Comparison of ENCODE assay signal across 1 cellular context in the genomic region with DNA sequence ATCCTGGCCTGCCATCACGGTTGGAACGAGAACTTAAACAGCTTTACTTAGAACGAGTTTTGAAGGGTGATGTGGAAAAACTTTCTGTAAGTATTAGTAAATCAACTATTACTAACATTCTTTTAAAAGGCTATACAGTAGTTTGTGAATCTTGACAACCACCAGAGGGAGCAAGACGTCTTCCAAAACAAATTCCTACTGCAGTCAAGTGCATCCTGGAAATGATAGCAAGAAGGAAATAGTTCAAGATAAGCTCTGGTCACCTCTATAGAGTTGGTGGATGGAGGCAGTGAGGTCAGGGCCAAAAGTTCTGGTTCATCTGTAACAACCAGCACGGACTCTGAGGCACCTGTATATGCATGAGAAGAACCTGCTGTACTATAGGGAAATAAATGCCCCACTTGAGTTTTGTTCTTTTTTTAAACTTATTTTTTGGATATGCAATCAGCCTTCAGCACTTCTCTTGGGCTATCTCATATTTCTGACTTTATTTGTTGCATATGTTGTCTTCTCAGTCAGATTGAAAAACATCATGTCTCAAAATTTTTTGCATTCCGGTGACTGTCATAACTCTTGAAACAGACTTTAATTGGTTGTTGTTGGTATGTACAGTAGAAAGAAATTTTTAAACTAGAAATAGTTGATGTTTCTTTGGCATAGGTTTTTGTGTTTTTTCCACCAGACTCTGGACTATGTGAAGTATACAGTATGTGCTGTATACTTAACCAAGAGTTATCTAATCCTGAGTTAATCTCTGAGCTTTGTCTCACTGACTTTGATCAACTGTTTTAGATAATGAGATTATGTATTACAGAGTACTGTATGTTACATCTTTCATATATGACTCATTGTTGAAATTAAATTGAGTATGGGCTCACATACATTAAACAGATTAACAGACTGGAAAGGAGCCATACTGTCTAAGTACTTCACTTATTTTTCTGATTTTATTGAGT.
TF ChIP-seq lines count a peak whose summit lies in the region.

No MANE protein-coding gene starts in this region.

TF ChIP-seq in IMR-90, 13 proteins besides CTCF, POLR2A, EP300 and RAD21:
- TF ChIP-seq, protein P1, sequence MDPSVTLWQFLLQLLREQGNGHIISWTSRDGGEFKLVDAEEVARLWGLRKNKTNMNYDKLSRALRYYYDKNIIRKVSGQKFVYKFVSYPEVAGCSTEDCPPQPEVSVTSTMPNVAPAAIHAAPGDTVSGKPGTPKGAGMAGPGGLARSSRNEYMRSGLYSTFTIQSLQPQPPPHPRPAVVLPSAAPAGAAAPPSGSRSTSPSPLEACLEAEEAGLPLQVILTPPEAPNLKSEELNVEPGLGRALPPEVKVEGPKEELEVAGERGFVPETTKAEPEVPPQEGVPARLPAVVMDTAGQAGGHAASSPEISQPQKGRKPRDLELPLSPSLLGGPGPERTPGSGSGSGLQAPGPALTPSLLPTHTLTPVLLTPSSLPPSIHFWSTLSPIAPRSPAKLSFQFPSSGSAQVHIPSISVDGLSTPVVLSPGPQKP (IDR thresholded peaks at IDR 0.05; ENCODE audit: borderline replicate concordance, low read depth, low read length): no peak
- TF ChIP-seq RCOR1 (IDR thresholded peaks at IDR 0.05; ENCODE audit: insufficient replicate concordance, low read length): no peak
- TF ChIP-seq SMC3 (IDR thresholded peaks at IDR 0.05; ENCODE audit: low read depth, low read length): peak; percentile 96
- TF ChIP-seq BHLHE40 (IDR thresholded peaks at IDR 0.05; ENCODE audit: low read depth, low read length): no peak
TF ChIP-seq in IMR-90: peak in this region for 1.
